ENCODE assay signal across 2 cellular contexts in genomic region chr9:35842795-35843194, GRCh38.
TF ChIP-seq lines count a peak whose summit lies in the region.

No MANE protein-coding gene starts in this region.

TF ChIP-seq in K562, 482 proteins besides CTCF, POLR2A, EP300 and RAD21:
- TF ChIP-seq PHB2 (IDR thresholded peaks at IDR 0.05; ENCODE audit: low read depth) (no peak), HNRNPH1 (optimal IDR thresholded peaks at IDR 0.05; ENCODE audit: low read depth, low read length) (no peak), ZFP36 (IDR thresholded peaks at IDR 0.05; ENCODE audit: low read depth, low read length, partially characterized antibody) (peak; percentile 41), GATAD2A (IDR thresholded peaks at IDR 0.05) (no peak)

TF ChIP-seq in SK-N-SH, 30 proteins besides CTCF, POLR2A, EP300 and RAD21:
- TF ChIP-seq TEAD4 (IDR thresholded peaks at IDR 0.05; ENCODE audit: borderline replicate concordance, insufficient read depth) (no peak), FOXM1 (IDR thresholded peaks at IDR 0.05; ENCODE audit: low read depth) (no peak), TAF1 (IDR thresholded peaks at IDR 0.05; ENCODE audit: borderline replicate concordance, low read depth, low read length) (no peak), MXI1 (IDR thresholded peaks at IDR 0.05; ENCODE audit: low read depth, low read length) (no peak), USF1 (IDR thresholded peaks at IDR 0.05; ENCODE audit: borderline replicate concordance, low read depth) (no peak), POLR2AphosphoS5 (IDR thresholded peaks at IDR 0.05; ENCODE audit: low read depth, low read length) (no peak), NFIC (IDR thresholded peaks at IDR 0.05; ENCODE audit: borderline replicate concordance) (no peak), PBX3 (IDR thresholded peaks at IDR 0.05) (no peak), NRF1 (IDR thresholded peaks at IDR 0.05; ENCODE audit: low read depth, low read length) (no peak), SMC3 (IDR thresholded peaks at IDR 0.05; ENCODE audit: low read depth, low read length) (no peak), YY1 (IDR thresholded peaks at IDR 0.05; ENCODE audit: low read depth) (no peak), USF2 (IDR thresholded peaks at IDR 0.05; ENCODE audit: borderline replicate concordance, low read depth, low read length) (no peak), GATA2 (CRISPR knock-in tag; IDR thresholded peaks at IDR 0.05) (no peak), FOXJ3 (CRISPR knock-in tag; IDR thresholded peaks at IDR 0.05) (no peak), MEF2A (IDR thresholded peaks at IDR 0.05; ENCODE audit: borderline replicate concordance, low read depth) (no peak), GABPA (IDR thresholded peaks at IDR 0.05; ENCODE audit: low read depth) (no peak)
